In the genomic region with DNA sequence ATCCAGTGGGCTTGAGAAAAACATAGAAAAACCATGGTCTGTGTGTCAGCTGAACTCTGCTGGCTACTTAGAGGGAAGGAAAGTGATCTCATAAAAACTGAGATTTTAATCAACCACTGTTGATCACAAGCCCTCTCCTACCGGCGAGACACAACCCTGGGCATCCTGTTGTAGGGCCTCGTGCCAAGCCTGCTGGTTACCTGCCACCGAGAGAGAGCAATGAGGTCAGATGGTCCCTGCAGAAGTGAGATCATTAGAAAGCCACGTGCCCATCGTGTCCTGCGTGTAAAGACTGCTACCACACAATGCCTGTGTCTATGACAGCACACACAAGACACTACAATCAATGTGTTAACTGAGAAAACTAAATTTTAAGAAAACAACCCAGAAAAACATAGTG, we compare ENCODE assay signal across 2 cellular contexts.
TF ChIP-seq lines count a peak whose summit lies in the region.

No MANE protein-coding gene starts in this region.

TF ChIP-seq in HepG2, 621 proteins besides CTCF, POLR2A, EP300 and RAD21 (continued from another document):
- TF ChIP-seq, protein P1, sequence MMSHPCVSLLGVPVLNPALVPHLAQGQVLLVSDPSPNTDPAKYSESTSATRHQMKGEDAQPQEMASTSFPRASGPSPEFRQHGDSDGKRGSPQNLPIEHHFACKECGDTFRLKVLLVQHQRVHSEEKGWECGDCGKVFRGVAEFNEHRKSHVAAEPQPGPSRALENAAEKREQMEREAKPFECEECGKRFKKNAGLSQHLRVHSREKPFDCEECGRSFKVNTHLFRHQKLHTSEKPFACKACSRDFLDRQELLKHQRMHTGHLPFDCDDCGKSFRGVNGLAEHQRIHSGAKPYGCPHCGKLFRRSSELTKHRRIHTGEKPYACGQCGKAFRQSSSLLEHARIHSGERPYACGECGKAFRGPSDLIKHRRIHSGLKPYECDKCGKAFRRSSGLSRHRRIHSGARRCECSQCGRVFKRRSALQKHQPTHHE (CRISPR knock-in tag; IDR thresholded peaks at IDR 0.05; ENCODE audit: borderline replicate concordance) = no peak
- TF ChIP-seq YEATS2 (CRISPR knock-in tag; IDR thresholded peaks at IDR 0.05; ENCODE audit: borderline replicate concordance) = no peak
- no peak for TF ChIP-seq ZNF30 (CRISPR knock-in tag; IDR thresholded peaks at IDR 0.05)
- no peak for TF ChIP-seq ZNF567 (CRISPR knock-in tag; IDR thresholded peaks at IDR 0.05; ENCODE audit: borderline replicate concordance)
- no peak for TF ChIP-seq RFXAP (CRISPR knock-in tag; IDR thresholded peaks at IDR 0.05; ENCODE audit: borderline replicate concordance)
- TF ChIP-seq KLF9 (CRISPR knock-in tag; IDR thresholded peaks at IDR 0.05; ENCODE audit: low read depth) = no peak
- no peak for TF ChIP-seq ZNF564 (CRISPR knock-in tag; IDR thresholded peaks at IDR 0.05)
- no peak for TF ChIP-seq ZNF460 (CRISPR knock-in tag; IDR thresholded peaks at IDR 0.05; ENCODE audit: borderline replicate concordance)

TF ChIP-seq in WTC11, 78 proteins besides CTCF, POLR2A, EP300 and RAD21 (continued from another document):
- TF ChIP-seq, protein P2, sequence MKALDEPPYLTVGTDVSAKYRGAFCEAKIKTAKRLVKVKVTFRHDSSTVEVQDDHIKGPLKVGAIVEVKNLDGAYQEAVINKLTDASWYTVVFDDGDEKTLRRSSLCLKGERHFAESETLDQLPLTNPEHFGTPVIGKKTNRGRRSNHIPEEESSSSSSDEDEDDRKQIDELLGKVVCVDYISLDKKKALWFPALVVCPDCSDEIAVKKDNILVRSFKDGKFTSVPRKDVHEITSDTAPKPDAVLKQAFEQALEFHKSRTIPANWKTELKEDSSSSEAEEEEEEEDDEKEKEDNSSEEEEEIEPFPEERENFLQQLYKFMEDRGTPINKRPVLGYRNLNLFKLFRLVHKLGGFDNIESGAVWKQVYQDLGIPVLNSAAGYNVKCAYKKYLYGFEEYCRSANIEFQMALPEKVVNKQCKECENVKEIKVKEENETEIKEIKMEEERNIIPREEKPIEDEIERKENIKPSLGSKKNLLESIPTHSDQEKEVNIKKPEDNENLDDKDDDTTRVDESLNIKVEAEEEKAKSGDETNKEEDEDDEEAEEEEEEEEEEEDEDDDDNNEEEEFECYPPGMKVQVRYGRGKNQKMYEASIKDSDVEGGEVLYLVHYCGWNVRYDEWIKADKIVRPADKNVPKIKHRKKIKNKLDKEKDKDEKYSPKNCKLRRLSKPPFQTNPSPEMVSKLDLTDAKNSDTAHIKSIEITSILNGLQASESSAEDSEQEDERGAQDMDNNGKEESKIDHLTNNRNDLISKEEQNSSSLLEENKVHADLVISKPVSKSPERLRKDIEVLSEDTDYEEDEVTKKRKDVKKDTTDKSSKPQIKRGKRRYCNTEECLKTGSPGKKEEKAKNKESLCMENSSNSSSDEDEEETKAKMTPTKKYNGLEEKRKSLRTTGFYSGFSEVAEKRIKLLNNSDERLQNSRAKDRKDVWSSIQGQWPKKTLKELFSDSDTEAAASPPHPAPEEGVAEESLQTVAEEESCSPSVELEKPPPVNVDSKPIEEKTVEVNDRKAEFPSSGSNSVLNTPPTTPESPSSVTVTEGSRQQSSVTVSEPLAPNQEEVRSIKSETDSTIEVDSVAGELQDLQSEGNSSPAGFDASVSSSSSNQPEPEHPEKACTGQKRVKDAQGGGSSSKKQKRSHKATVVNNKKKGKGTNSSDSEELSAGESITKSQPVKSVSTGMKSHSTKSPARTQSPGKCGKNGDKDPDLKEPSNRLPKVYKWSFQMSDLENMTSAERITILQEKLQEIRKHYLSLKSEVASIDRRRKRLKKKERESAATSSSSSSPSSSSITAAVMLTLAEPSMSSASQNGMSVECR (CRISPR knock-in tag; IDR thresholded peaks at IDR 0.05; ENCODE audit: borderline replicate concordance) = no peak
- TF ChIP-seq NFE2L1 (CRISPR knock-in tag; IDR thresholded peaks at IDR 0.05) (no peak), CBFB (CRISPR knock-in tag; IDR thresholded peaks at IDR 0.05; ENCODE audit: low read depth) (no peak), CREB1 (CRISPR knock-in tag; IDR thresholded peaks at IDR 0.05) (no peak)
